Comparison of ENCODE assay signal across 30 cellular contexts in genomic region chr6:76516924-76517323, GRCh38.
"Had no signal": no experiment of that assay in that cellular context is flagged by ENCODE, and none has a peak within 500 bp of the region (broad histone marks: within the 10 kb centered on the region; RNA-seq: fewer than 3 reads in every experiment).

No MANE protein-coding gene starts in this region.

- H3K27me3 ChIP-seq: adrenal gland, body of pancreas, esophagus muscularis mucosa, foreskin keratinocyte, gastrocnemius medialis, heart left ventricle had no signal

- H3K4me1 ChIP-seq: adrenal gland, body of pancreas, esophagus muscularis mucosa, foreskin keratinocyte, gastrocnemius medialis, heart left ventricle had no signal

- H3K9me3 ChIP-seq: adrenal gland, body of pancreas, esophagus muscularis mucosa, gastrocnemius medialis had no signal

- DNase-seq: activated CD4-positive, alpha-beta memory T cell treated with anti-CD3 and anti-CD28 coated beads for 36 hours; activated CD4-positive, alpha-beta T cell treated with anti-CD3 and anti-CD28 coated beads for 36 hours; activated CD4-positive, alpha-beta T cell treated with anti-CD3 and anti-CD28 coated beads, Interleukin-2, amount 10 ng/mL, durations not matched to agents 24 days and 14 days; activated CD4-positive, CD25-positive, alpha-beta regulatory T cell; activated CD4-positive, CD25-positive, alpha-beta regulatory T cell treated with anti-CD3 and anti-CD28 coated beads, Interleukin-2, amount 50 U/mL, for 72 hours; activated CD8-positive, alpha-beta memory T cell treated with anti-CD3 and anti-CD28 coated beads, Interleukin-2, amount 10 ng/mL, durations not matched to agents 7 days and 5 days; activated CD8-positive, alpha-beta memory T cell treated with anti-CD3 and anti-CD28 coated beads, Interleukin-2, amount 50 U/mL, for 4 hours; activated CD8-positive, alpha-beta T cell treated with anti-CD3 and anti-CD28 coated beads, Interleukin-2, amount 10 ng/mL, durations not matched to agents 7 days and 5 days; activated effector memory CD4-positive, alpha-beta T cell treated with anti-CD3 and anti-CD28 coated beads, Interleukin-2, amount 50 U/mL, for 16 hours; activated naive CD4-positive, alpha-beta T cell treated with anti-CD3 and anti-CD28 coated beads for 36 hours; activated naive CD8-positive, alpha-beta T cell treated with anti-CD3 and anti-CD28 coated beads for 36 hours; activated naive CD8-positive, alpha-beta T cell treated with anti-CD3 and anti-CD28 coated beads, Interleukin-2, amount 50 U/mL, for 24 hours; activated T-cell treated with anti-CD3 and anti-CD28 coated beads, Interleukin-2, amount 50 U/mL, for 1 hour; activated T-cell treated with anti-CD3 and anti-CD28 coated beads, Interleukin-2, amount 50 U/mL, for 48 hours; adrenal gland; amygdala; aorta; body of pancreas; caudate nucleus; cortex of kidney; dermis blood vessel endothelial cell; effector CD4-positive, alpha-beta T cell; effector memory CD8-positive, alpha-beta T cell; erythroblast; foreskin keratinocyte; gastrocnemius medialis; glutamatergic neuron; heart left ventricle had no signal

- H3K36me3 ChIP-seq: adrenal gland, esophagus muscularis mucosa, gastrocnemius medialis, heart left ventricle had no signal

- ATAC-seq: activated CD4-positive, alpha-beta T cell treated with anti-CD3 and anti-CD28 coated beads for 36 hours; activated CD8-positive, alpha-beta memory T cell treated with anti-CD3 and anti-CD28 coated beads, Interleukin-2, amount 10 ng/mL, durations not matched to agents 7 days and 5 days; activated CD8-positive, alpha-beta T cell treated with anti-CD3 and anti-CD28 coated beads, Interleukin-2, amount 10 ng/mL, durations not matched to agents 7 days and 5 days; activated naive CD8-positive, alpha-beta T cell treated with anti-CD3 and anti-CD28 coated beads, Interleukin-2, amount 50 U/mL, for 24 hours; body of pancreas; effector memory CD8-positive, alpha-beta T cell; foreskin keratinocyte; gastrocnemius medialis; heart left ventricle had no signal

- H3K4me3 ChIP-seq: adrenal gland, body of pancreas, esophagus muscularis mucosa, gastrocnemius medialis, heart left ventricle had no signal

- FAIRE-seq: colon had no signal

- H3K27ac ChIP-seq: adrenal gland, body of pancreas, esophagus muscularis mucosa, foreskin keratinocyte, gastrocnemius medialis, heart left ventricle had no signal
